In the genomic region with DNA sequence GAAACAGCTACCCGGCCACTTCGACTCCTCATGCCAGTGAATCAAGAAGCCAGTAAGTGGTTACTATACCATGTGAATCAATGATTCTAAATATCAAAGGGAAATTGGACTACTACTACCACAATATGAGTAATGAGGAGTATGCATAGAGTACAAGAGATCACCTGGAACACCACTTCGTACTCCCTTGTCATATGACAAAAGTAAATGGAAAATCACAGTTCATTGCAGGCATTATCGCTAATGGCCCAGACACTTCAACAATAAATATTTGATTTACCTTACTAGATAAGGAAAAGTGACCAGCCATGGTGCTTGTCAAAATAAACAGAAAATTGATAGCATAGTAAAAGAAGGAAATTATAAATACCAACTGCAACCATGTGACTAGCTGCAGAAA, we compare ENCODE assay signal across 35 cellular contexts.
"Had no signal": no experiment of that assay in that cellular context is flagged by ENCODE, and none has a peak within 500 bp of the region (broad histone marks: within the 10 kb centered on the region; RNA-seq: fewer than 3 reads in every experiment).

No MANE protein-coding gene starts in this region.

- DNase-seq: Karpas-422, Kasumi-1, MG63, MM.1S, MV-4-11, NCI-H1048, NCI-H1092, NCI-H1092 treated with DMSO at 0.1 percent for 48 hours, NCI-H1105, NCI-H1105 treated with DMSO at 0.1 percent for 48 hours, NCI-H1417, NCI-H1417 treated with DMSO at 0.1 percent for 48 hours, NCI-H1436, NCI-H1436 treated with DMSO at 0.1 percent for 48 hours, NCI-H146, NCI-H1694, NCI-H1694 treated with DMSO at 0.1 percent for 48 hours, NCI-H187, NCI-H187 treated with DMSO at 0.1 percent for 48 hours, NCI-H1930, NCI-H2029, NCI-H2029 treated with DMSO at 0.1 percent for 48 hours, NCI-H2081, NCI-H2081 treated with DMSO at 0.1 percent for 48 hours, NCI-H2107, NCI-H2171, NCI-H2171 treated with DMSO at 0.1 percent for 48 hours, NCI-H2227 treated with DMSO at 0.1 percent for 48 hours, NCI-H226, NCI-H345, NCI-H446, NCI-H446 treated with DMSO at 0.1 percent for 48 hours, NCI-H510A, NCI-H510A treated with DMSO at 0.1 percent for 48 hours had no signal

- H3K27ac ChIP-seq: KMS-11 had no signal

- H3K27me3 ChIP-seq: MG63 had no signal

- H3K4me3 ChIP-seq: MG63 had no signal

- H3K9me3 ChIP-seq: MG63 had no signal

- H3K36me3 ChIP-seq: MG63 had no signal
